In genomic region chr16:2149630-2150417, GRCh38 we compare ENCODE assay signal across 8 cellular contexts. TPM values are rescaled to one million over a fixed set of nuclear protein-coding genes. Genes with fewer than 3 reads are reported as not detected.
DNase-seq lines count a peak whose midpoint lies in the region; TF ChIP-seq lines count a peak whose summit lies in the region.

No MANE protein-coding gene starts in this region.

- H3K4me3 Mint-ChIP-seq in neural crest cell = peak overlapping the region; percentile 87

- H3K27me3 ChIP-seq in KMS-11 (ENCODE audit: insufficient read depth, low read depth) (no peaks in the 10 kb centered on the region), left ventricle myocardium inferior (ENCODE audit: low read depth) (no peaks in the 10 kb centered on the region)

- no peak overlapping the region for H3K27ac Mint-ChIP-seq in neural crest cell (ENCODE audit: unreplicated experiment)

- peaks cover 39% of the 10 kb centered on the region for H3K4me1 Mint-ChIP-seq in neural crest cell

- H3K36me3 Mint-ChIP-seq in neural crest cell (ENCODE audit: low read depth) = peaks cover 11% of the 10 kb centered on the region

- TF ChIP-seq CTCF in KMS-11 (conservative IDR thresholded peaks at IDR 0.05; ENCODE audit: low read depth, low read length) (no peak), astrocyte of the cerebellum (IDR thresholded peaks at IDR 0.05; ENCODE audit: low read depth, low read length, missing control alignments) (no peak), neural crest cell (conservative IDR thresholded peaks at IDR 0.05) (no peak), left ventricle myocardium inferior (IDR thresholded peaks at IDR 0.05; ENCODE audit: borderline replicate concordance) (no peak)

- H3K27me3 Mint-ChIP-seq in neural crest cell (ENCODE audit: low read depth) = peaks cover 7% of the 10 kb centered on the region

- no peaks in the 10 kb centered on the region for H3K9me3 Mint-ChIP-seq in neural crest cell

- peak overlapping the region; percentile 87 for H3K4me2 ChIP-seq in KMS-11

- no peak overlapping the region for H2AFZ ChIP-seq in KMS-11 (ENCODE audit: low read depth)

- H3K36me3 ChIP-seq in KMS-11 (ENCODE audit: insufficient read depth) = peaks cover 7% of the 10 kb centered on the region; the same call in 1 of the 2 replicates
- peaks cover 8% of the 10 kb centered on the region for H3K36me3 ChIP-seq in left ventricle myocardium inferior

- H4K20me1 ChIP-seq in KMS-11 (ENCODE audit: insufficient read depth) = peaks cover 33% of the 10 kb centered on the region

- H3K4me3 ChIP-seq in KMS-11 (IDR thresholded peaks at IDR 0.05; ENCODE audit: insufficient read depth, low read depth, low read length) (no peak overlapping the region), astrocyte of the cerebellum (ENCODE audit: low read depth, low read length) (peak overlapping the region; percentile 37), left ventricle myocardium inferior (no peak overlapping the region)

- H3K79me2 ChIP-seq in KMS-11 (ENCODE audit: insufficient read depth, low read depth) = peaks cover 21% of the 10 kb centered on the region

- peak overlapping the region; percentile 6; the same call in 1 of the 2 replicates for H3K9ac ChIP-seq in KMS-11

- intact Hi-C loops in left ventricle myocardium inferior (cut with micrococcal nuclease) = loop anchor here (10.0 kb wide), 1 partner anchor 125 kb away; the partner anchor contains the start of gene NHERF2

- H3K27ac ChIP-seq in KMS-11 (no peak overlapping the region), left ventricle myocardium inferior (replicated peaks) (no peak overlapping the region), caudate nucleus (ENCODE audit: low read depth, low read length) (no peak overlapping the region)

- peak; percentile 54 for DNase-seq in Daoy (ENCODE audit: low read depth)
- no peak for DNase-seq in astrocyte of the cerebellum (ENCODE audit: low read depth)
- DNase-seq in neural crest cell (ENCODE audit: low read depth, low spot score) = no peak
- DNase-seq in left ventricle myocardium inferior = no peak
- DNase-seq in caudate nucleus (lab: John Stamatoyannopoulos, UW) = no peak
- no peak for DNase-seq in H4 (ENCODE audit: low spot score)
- no peak for DNase-seq in SW 1271 (lab: John Stamatoyannopoulos, UW)

- H3K4me1 ChIP-seq in KMS-11 (ENCODE audit: low read depth, poor library complexity, severe bottlenecking) (peaks cover 53% of the 10 kb centered on the region), left ventricle myocardium inferior (peaks cover 76% of the 10 kb centered on the region)

- in situ Hi-C loops in astrocyte of the cerebellum (cut with HindIII; ENCODE audit: low sequenced_read_pairs) = no loop called here

- H3K9me3 ChIP-seq in left ventricle myocardium inferior (replicated peaks) = no peaks in the 10 kb centered on the region

RNA-seq across cellular contexts. Expression of gene RAB26, which starts 1.4 kb away (rescaled TPM):
- total RNA-seq in Daoy (2014; rRNA removed; shearing (Covaris generic)) = 0.11 and 0.21 TPM in 2 replicates
- total RNA-seq in neural crest cell = 0.64 and 0.98 TPM in 2 replicates
- total RNA-seq in left ventricle myocardium inferior = 1.7 TPM
- 1.9 and 3.2 TPM in 2 replicates for total RNA-seq in H4 (2014; rRNA removed; shearing (Covaris generic))

RNA-seq across cellular contexts. Expression of gene TRAF7, which starts 5.8 kb away (rescaled TPM):
- total RNA-seq in Daoy (2014; rRNA removed; shearing (Covaris generic)) = 43.4 and 45.5 TPM in 2 replicates
- total RNA-seq in neural crest cell (82.2 and 85.5 TPM in 2 replicates), left ventricle myocardium inferior (26.0 TPM)
- total RNA-seq in H4 (2014; rRNA removed; shearing (Covaris generic)) = 58.2 and 71.0 TPM in 2 replicates

RNA-seq across cellular contexts. Expression of gene PKD1, which starts 14.1 kb away (rescaled TPM):
- total RNA-seq in Daoy (2014; rRNA removed; shearing (Covaris generic)) = 12.0 and 46.5 TPM in 2 replicates
- total RNA-seq in neural crest cell = 108 and 115 TPM in 2 replicates
- 83.9 TPM for total RNA-seq in left ventricle myocardium inferior
- total RNA-seq in H4 (2014; rRNA removed; shearing (Covaris generic)) = 10.9 and 14.1 TPM in 2 replicates

RNA-seq across cellular contexts. Expression of gene CASKIN1, which starts 46.6 kb away (rescaled TPM):
- 0.06 TPM in 1 of 2 replicates, not detected in the other for total RNA-seq in Daoy (2014; rRNA removed; shearing (Covaris generic))
- total RNA-seq in neural crest cell (18.9 and 20.2 TPM in 2 replicates), left ventricle myocardium inferior (4.0 TPM)
- 0.02 TPM in 2 replicates for total RNA-seq in H4 (2014; rRNA removed; shearing (Covaris generic))

RNA-seq across cellular contexts. Expression of gene MLST8, which starts 55.4 kb away (rescaled TPM):
- total RNA-seq in Daoy (2014; rRNA removed; shearing (Covaris generic)) = 12.1 and 19.3 TPM in 2 replicates
- total RNA-seq in neural crest cell = 68.1 and 69.2 TPM in 2 replicates
- 27.3 TPM for total RNA-seq in left ventricle myocardium inferior
- 22.1 and 28.4 TPM in 2 replicates for total RNA-seq in H4 (2014; rRNA removed; shearing (Covaris generic))
